In the genomic region with DNA sequence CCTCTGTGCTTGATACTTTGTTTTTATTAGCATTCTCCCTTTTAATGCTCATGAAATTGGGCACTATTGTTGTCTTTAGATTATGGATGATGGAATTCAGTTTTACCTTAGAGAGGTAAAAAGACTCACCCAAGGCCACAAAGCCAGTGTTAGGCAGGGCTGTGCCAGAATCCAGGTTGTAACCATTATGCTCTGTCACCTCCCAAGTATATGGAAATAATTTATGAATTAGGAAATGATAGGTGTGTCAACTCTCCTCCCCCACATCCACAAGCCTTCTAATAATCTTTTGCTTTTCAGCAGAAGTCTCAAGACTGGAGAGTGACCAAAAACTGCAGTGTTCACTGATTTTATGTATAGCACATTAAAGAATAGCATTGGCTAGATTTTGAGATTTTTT, we compare ENCODE assay signal across 1 cellular context.
A peak's percentile ranks its signal among the peaks of the same experiment; 100 is the strongest.
TF ChIP-seq lines count a peak whose summit lies in the region.

No MANE protein-coding gene starts in this region.

TF ChIP-seq in SK-N-SH, 30 proteins besides CTCF, POLR2A, EP300 and RAD21 (continued from another document):
- TF ChIP-seq USF2 (IDR thresholded peaks at IDR 0.05; ENCODE audit: borderline replicate concordance, low read depth, low read length) (no peak), EZH2phosphoT487 (IDR thresholded peaks at IDR 0.05; ENCODE audit: borderline replicate concordance, low read depth) (no peak), NFIC (IDR thresholded peaks at IDR 0.05; ENCODE audit: borderline replicate concordance) (no peak), YY1 (IDR thresholded peaks at IDR 0.05; ENCODE audit: low read depth) (0 out of 2 replicates have a peak, but pooled peaks have one; percentile 5)
